Comparison of ENCODE assay signal across 12 cellular contexts in the genomic region with DNA sequence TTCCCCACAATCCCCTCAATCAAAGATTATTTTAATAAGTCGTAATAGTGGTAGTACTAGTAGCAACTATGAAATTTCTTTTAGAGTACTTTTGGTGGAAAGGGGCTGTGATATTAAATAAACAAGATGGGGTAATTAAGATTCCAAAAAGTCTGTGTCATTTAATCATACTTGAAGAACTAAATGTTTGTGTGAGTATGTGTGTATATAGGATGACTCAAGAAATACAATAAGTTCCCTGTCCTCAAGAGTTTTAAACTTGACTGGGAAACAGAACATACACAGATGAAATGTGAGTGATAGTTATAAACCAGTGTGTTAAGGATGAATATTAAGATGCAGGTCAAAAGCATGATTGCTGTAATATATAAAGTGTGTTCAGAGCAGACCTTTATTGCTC. TPM values are rescaled to one million over a fixed set of nuclear protein-coding genes. Genes with fewer than 3 reads are reported as not detected.
DNase-seq lines count a peak whose midpoint lies in the region; ATAC-seq and TF ChIP-seq lines count a peak whose summit lies in the region.
"Had no signal": no experiment of that assay in that cellular context is flagged by ENCODE, and none has a peak within 500 bp of the region (broad histone marks: within the 10 kb centered on the region; RNA-seq: fewer than 3 reads in every experiment).

No MANE protein-coding gene starts in this region.

- no peak overlapping the region for H2AK5ac ChIP-seq in IMR-90 (ENCODE audit: low read depth, low read length)

- no peak overlapping the region for H2BK15ac ChIP-seq in IMR-90 (ENCODE audit: low read depth, low read length)

- no peaks in the 10 kb centered on the region for H3K79me1 ChIP-seq in IMR-90 (ENCODE audit: low read depth in 1 of 2, low read length in 2 of 2)

- WGBS in IMR-90 (ENCODE audit: extremely low coverage in 2 of 2, insufficient read length in 1 of 2), 2 experiments = no CpG with 5 or more reads among the region's 1 CpG

- no peak for TF ChIP-seq RAD21 in IMR-90 (IDR thresholded peaks at IDR 0.05; ENCODE audit: low read length)

- H3K36me3 Mint-ChIP-seq in chondrocyte (ENCODE audit: low read depth) = peaks cover 6% of the 10 kb centered on the region
- H3K36me3 Mint-ChIP-seq in naive thymus-derived CD8-positive, alpha-beta T cell = peaks cover 9 to 34% (median 25%) of the 10 kb centered on the region in 3 donors

- TF ChIP-seq CTCF in IMR-90 (conservative IDR thresholded peaks at IDR 0.05; ENCODE audit: low read depth, low read length) (no peak), chondrocyte (IDR thresholded peaks at IDR 0.05) (no peak)

- no peak overlapping the region for H3K9ac ChIP-seq in IMR-90 (ENCODE audit: low read depth, low read length)

- H3K9me3 Mint-ChIP-seq in chondrocyte (ENCODE audit: low read depth) = no peaks in the 10 kb centered on the region
- H3K9me3 Mint-ChIP-seq in naive thymus-derived CD8-positive, alpha-beta T cell = no peaks in the 10 kb centered on the region

- CTCF ChIA-PET in IMR-90 (lab: Yijun Ruan, JAX) = no interaction called here

- no peak overlapping the region for H2AFZ ChIP-seq in IMR-90 (replicated peaks; ENCODE audit: low read length, poor library complexity)

- H2AK9ac ChIP-seq in IMR-90 (replicated peaks; ENCODE audit: low read depth, low read length, poor library complexity) = no peak overlapping the region

- H3K9me3 ChIP-seq in IMR-90 (ENCODE audit: control insufficient read depth, insufficient read depth, low read length) = peaks cover 2% of the 10 kb centered on the region; the same call in 1 of the 2 replicates
- H3K9me3 ChIP-seq: uterus had no signal

- ATAC-seq in IMR-90 (ENCODE audit: low read depth) = peak; percentile 4; the same call in 1 of the 2 replicates
- ATAC-seq in naive thymus-derived CD8-positive, alpha-beta T cell = no peak
- no peak for ATAC-seq in GM21825 (IDR thresholded peaks at IDR 0.05; ENCODE audit: unreplicated experiment)
- no peak for ATAC-seq in GM18873 (IDR thresholded peaks at IDR 0.05; ENCODE audit: low FRiP score, unreplicated experiment)
- no peak for ATAC-seq in GM21723 (IDR thresholded peaks at IDR 0.05; ENCODE audit: unreplicated experiment)

- no peak overlapping the region for H3K23ac ChIP-seq in IMR-90 (ENCODE audit: low read depth, low read length)

- peaks cover 13% of the 10 kb centered on the region for H3K27me3 ChIP-seq in IMR-90 (ENCODE audit: control insufficient read depth, insufficient read depth, low read length)
- H3K27me3 ChIP-seq: uterus had no signal

- no peak overlapping the region for H2BK120ac ChIP-seq in IMR-90 (ENCODE audit: low read depth, low read length)

- H3K27ac ChIP-seq in IMR-90 (ENCODE audit: insufficient read depth, low read length) = no peak overlapping the region

- intact Hi-C loops in IMR-90 (cut with micrococcal nuclease) = no loop called here

- H3K56ac ChIP-seq in IMR-90 (ENCODE audit: extremely low read depth, insufficient read depth, low read length) = no peak overlapping the region

- in situ Hi-C loops in IMR-90 (cut with MboI; ENCODE audit: low sequenced_read_pairs) = no loop called here

- H2BK20ac ChIP-seq in IMR-90 (ENCODE audit: low read depth, low read length) = no peak overlapping the region

- H3K4me1 Mint-ChIP-seq in chondrocyte (ENCODE audit: low read depth) = peaks cover 51% of the 10 kb centered on the region
- peaks cover 21 to 55% (median 37%) of the 10 kb centered on the region in 4 donors for H3K4me1 Mint-ChIP-seq in naive thymus-derived CD8-positive, alpha-beta T cell

- no peaks in the 10 kb centered on the region; the same call in 1 of the 2 replicates for H3K36me3 ChIP-seq in IMR-90 (ENCODE audit: control insufficient read depth, insufficient read depth, low read length)
- H3K36me3 ChIP-seq: uterus had no signal

- no peak overlapping the region for H2BK5ac ChIP-seq in IMR-90 (ENCODE audit: low read depth, low read length, poor library complexity, severe bottlenecking)

- no peaks in the 10 kb centered on the region for H3K9me1 ChIP-seq in IMR-90 (ENCODE audit: insufficient read depth, low read length)

- H3K27ac Mint-ChIP-seq in chondrocyte (ENCODE audit: unreplicated experiment) = peak overlapping the region; percentile 8
- H3K27ac Mint-ChIP-seq in naive thymus-derived CD8-positive, alpha-beta T cell = peak overlapping the region in 1 of 10 donors; percentile 7

- H4K20me1 ChIP-seq in IMR-90 (ENCODE audit: insufficient read depth, low read length) = peaks cover 6% of the 10 kb centered on the region; the same call in 1 of the 2 replicates

- H3K4me1 ChIP-seq in IMR-90 (ENCODE audit: control insufficient read depth, insufficient read depth, low read length) = peaks cover 8% of the 10 kb centered on the region

- POLR2A ChIA-PET in IMR-90 (lab: Charles Lee; ENCODE audit: unreplicated experiment) = no interaction called here
- POLR2A ChIA-PET in naive thymus-derived CD8-positive, alpha-beta T cell (lab: Charles Lee) = no interaction called here

- no peak overlapping the region for H3K4me3 Mint-ChIP-seq in chondrocyte (ENCODE audit: unreplicated experiment)
- H3K4me3 Mint-ChIP-seq in naive thymus-derived CD8-positive, alpha-beta T cell = peak overlapping the region in 9 of 10 donors; percentile 4 to 98 (median 95)

- no peak overlapping the region for H3K4me2 ChIP-seq in IMR-90 (ENCODE audit: low read depth, low read length)

- no TSS peak for BruUV-seq in IMR-90 (replicated peaks; lab: Mats Ljungman, UMichigan)

- no peak overlapping the region for H3K18ac ChIP-seq in IMR-90 (ENCODE audit: low read depth, low read length)

- H3K4me3 ChIP-seq in IMR-90 (ENCODE audit: insufficient read depth, low read depth, low read length) = no peak overlapping the region

- dilution Hi-C loops in IMR-90 (cut with HindIII; ENCODE audit: low sequenced_read_pairs, unreplicated experiment) = no loop called here

- no peak for TF ChIP-seq POLR2A in IMR-90 (IDR thresholded peaks at IDR 0.05; ENCODE audit: low read depth, low read length)

- H4K8ac ChIP-seq in IMR-90 (ENCODE audit: low read depth in 2 of 2, low read length in 2 of 2) = no peak overlapping the region

- H4K91ac ChIP-seq in IMR-90 (ENCODE audit: insufficient read depth, low read depth, low read length) = no peak overlapping the region

- no peak overlapping the region for H4K5ac ChIP-seq in IMR-90 (ENCODE audit: low read depth, low read length)

- H3K27me3 Mint-ChIP-seq in chondrocyte (ENCODE audit: low read depth) = no peaks in the 10 kb centered on the region
- no peaks in the 10 kb centered on the region for H3K27me3 Mint-ChIP-seq in naive thymus-derived CD8-positive, alpha-beta T cell

- DNase-seq in AG08396 (ENCODE audit: low spot score) (peak; percentile 63), IMR-90 (peak; percentile 59), chondrocyte (ENCODE audit: low spot score) (no peak), NCI-H187 (lab: John Stamatoyannopoulos, UW) (no peak)
- DNase-seq in naive thymus-derived CD8-positive, alpha-beta T cell = no peak
- DNase-seq: DMS153, NCI-H1105 treated with DMSO at 0.1 percent for 48 hours, Right ventricle myocardium superior, uterus had no signal

- no peak overlapping the region for H3K14ac ChIP-seq in IMR-90 (replicated peaks; ENCODE audit: low read depth, low read length)

- no peak overlapping the region for H3K4ac ChIP-seq in IMR-90 (ENCODE audit: low read depth, low read length)

TF ChIP-seq in IMR-90, 13 proteins besides CTCF, POLR2A, EP300 and RAD21:
- TF ChIP-seq CHD1 (IDR thresholded peaks at IDR 0.05; ENCODE audit: low read depth, low read length) = no peak
- TF ChIP-seq FOS (IDR thresholded peaks at IDR 0.05; ENCODE audit: low read depth, low read length) = 0 out of 2 replicates have a peak, but pooled peaks have one; percentile 19
- no peak for TF ChIP-seq MAFK (IDR thresholded peaks at IDR 0.05; ENCODE audit: low read depth, low read length)
- no peak for TF ChIP-seq RFX5 (IDR thresholded peaks at IDR 0.05; ENCODE audit: low read depth, low read length)
- TF ChIP-seq, protein P1, sequence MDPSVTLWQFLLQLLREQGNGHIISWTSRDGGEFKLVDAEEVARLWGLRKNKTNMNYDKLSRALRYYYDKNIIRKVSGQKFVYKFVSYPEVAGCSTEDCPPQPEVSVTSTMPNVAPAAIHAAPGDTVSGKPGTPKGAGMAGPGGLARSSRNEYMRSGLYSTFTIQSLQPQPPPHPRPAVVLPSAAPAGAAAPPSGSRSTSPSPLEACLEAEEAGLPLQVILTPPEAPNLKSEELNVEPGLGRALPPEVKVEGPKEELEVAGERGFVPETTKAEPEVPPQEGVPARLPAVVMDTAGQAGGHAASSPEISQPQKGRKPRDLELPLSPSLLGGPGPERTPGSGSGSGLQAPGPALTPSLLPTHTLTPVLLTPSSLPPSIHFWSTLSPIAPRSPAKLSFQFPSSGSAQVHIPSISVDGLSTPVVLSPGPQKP (IDR thresholded peaks at IDR 0.05; ENCODE audit: borderline replicate concordance, low read depth, low read length) = no peak
- TF ChIP-seq NFE2L2 (IDR thresholded peaks at IDR 0.05; ENCODE audit: low read depth, low read length) = no peak
- no peak for TF ChIP-seq BHLHE40 (IDR thresholded peaks at IDR 0.05; ENCODE audit: low read depth, low read length)
- TF ChIP-seq CEBPB (IDR thresholded peaks at IDR 0.05; ENCODE audit: low read depth, low read length) = no peak

RNA-seq across cellular contexts. Expression of a gene that starts 2.3 kb away (rescaled TPM):
- total RNA-seq in IMR-90 (2012; rRNA removed) (6.9 and 7.9 TPM in 2 replicates), chondrocyte (26.5 to 43.6 TPM (median 27.4 TPM) in 3 replicates)
- 2.8 and 4.0 TPM in 2 replicates for polyA plus RNA-seq in IMR-90 (2012; rRNA removed)
- 1.9 and 2.6 TPM in 2 replicates for polyA plus RNA-seq in IMR-90 (2012; cell fraction: cytosol; rRNA removed)
- 3.7 and 6.9 TPM in 2 replicates for polyA plus RNA-seq in IMR-90 (2012; cell fraction: nucleus; rRNA removed; ENCODE audit: low replicate concordance)
- total RNA-seq in naive thymus-derived CD8-positive, alpha-beta T cell = 10 to 100 TPM; 55.5 to 67.0 TPM
- polyA plus RNA-seq in naive thymus-derived CD8-positive, alpha-beta T cell = 10 to 100 TPM; 20.6 to 23.6 (median 22.0) TPM

Comparison
In these comparisons a context has a peak if more than half of its experiments do, and no peak if none do; other contexts are left out.
1. DNase-seq: peak in AG08396 (single experiment) and IMR-90 (single experiment); none in chondrocyte (single experiment), naive thymus-derived CD8-positive, alpha-beta T cell (0 of 10) and NCI-H187 (0 of 2).